26 cellular contexts compared by ENCODE assay signal in the genomic region with DNA sequence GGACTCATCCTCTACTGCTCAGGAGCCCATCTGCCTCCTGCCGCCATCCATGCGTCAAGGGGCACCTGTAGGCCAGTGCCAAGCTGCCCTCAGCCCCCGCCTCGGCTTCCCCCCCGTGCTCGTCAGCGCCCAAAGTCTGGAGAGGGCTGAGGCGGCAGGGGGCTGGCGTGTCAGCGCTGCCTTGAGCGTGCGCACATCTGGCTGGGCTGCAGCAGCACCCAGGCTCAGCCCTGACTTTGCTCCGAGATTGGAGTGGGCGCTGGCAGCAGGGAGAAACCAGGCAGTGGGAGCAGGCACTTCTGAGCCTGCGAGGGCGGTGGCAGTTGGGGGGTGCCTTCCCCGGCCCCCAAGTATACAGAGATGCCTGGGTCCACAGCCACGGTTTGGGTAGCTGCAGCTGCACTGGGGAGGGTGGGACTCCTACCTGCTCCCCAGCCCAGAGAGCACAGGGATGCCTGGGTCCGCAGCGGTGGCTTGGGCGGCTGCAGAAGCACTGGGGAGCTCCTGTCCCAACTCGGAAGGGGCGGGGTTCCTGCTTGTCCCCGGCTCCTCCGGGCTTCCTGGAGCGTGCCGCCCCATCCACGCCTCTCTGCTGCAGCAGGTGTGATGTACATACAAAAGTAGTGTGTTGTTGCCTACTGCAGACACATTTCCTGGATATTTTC.
"Had no signal": no experiment of that assay in that cellular context is flagged by ENCODE, and none has a peak within 500 bp of the region (broad histone marks: within the 10 kb centered on the region; RNA-seq: fewer than 3 reads in every experiment).

No MANE protein-coding gene starts in this region.

- ATAC-seq: activated CD4-positive, CD25-positive, alpha-beta regulatory T cell treated with anti-CD3 and anti-CD28 coated beads, Interleukin-2, amount 50 U/mL, for 24 hours; activated T-cell treated with anti-CD3 and anti-CD28 coated beads, Interleukin-2, amount 50 U/mL, for 4 hours; activated T-helper 17 cell treated with anti-CD3 and anti-CD28 coated beads, Interleukin-2, amount 50 U/mL, for 72 hours; Panc1 had no signal

- H3K4me3 ChIP-seq: cardiac muscle cell, MG63, SJCRH30 had no signal

- H3K9me3 Mint-ChIP-seq: activated naive CD4-positive, alpha-beta T cell treated with anti-CD3 and anti-CD28 coated beads for 36 hours; activated T-cell treated with anti-CD3 and anti-CD28 coated beads, Interleukin-2, amount 50 U/mL, for 4 hours; activated T-helper 17 cell treated with anti-CD3 and anti-CD28 coated beads, Interleukin-2, amount 50 U/mL, for 72 hours had no signal

- H3K27ac ChIP-seq: brain microvascular endothelial cell, cardiac muscle cell, KMS-11, SJCRH30 had no signal

- H3K9me3 ChIP-seq: MG63, SJCRH30, SK-N-SH had no signal

- H3K27me3 Mint-ChIP-seq: activated naive CD8-positive, alpha-beta T cell; activated T-helper 17 cell treated with anti-CD3 and anti-CD28 coated beads, Interleukin-2, amount 50 U/mL, for 72 hours had no signal

- DNase-seq: activated CD4-positive, alpha-beta T cell treated with anti-CD3 and anti-CD28 coated beads for 4 hours; activated CD4-positive, alpha-beta T cell treated with anti-CD3 and anti-CD28 coated beads, Interleukin-2, amount 50 U/mL, for 48 hours; activated gamma-delta T cell; activated naive CD4-positive, alpha-beta T cell treated with anti-CD3 and anti-CD28 coated beads for 36 hours; activated T-cell treated with anti-CD3 and anti-CD28 coated beads, Interleukin-2, amount 50 U/mL, for 4 hours; amygdala; brain microvascular endothelial cell; MG63; NCI-H1092 treated with DMSO at 0.1 percent for 48 hours; NCI-H1436; NCI-H187; NCI-H2081; NCI-H510A treated with DMSO at 0.1 percent for 48 hours; NCI-H69; NK-92 treated with Interleukin-12 subunit alpha and Interleukin-12 subunit beta, amount 100 ng/mL, for 24 hours; OCI-M1; Right ventricle myocardium superior; SJCRH30; SK-N-SH had no signal

- H3K4me3 Mint-ChIP-seq: activated naive CD4-positive, alpha-beta T cell treated with anti-CD3 and anti-CD28 coated beads for 36 hours; activated naive CD8-positive, alpha-beta T cell; activated T-cell treated with anti-CD3 and anti-CD28 coated beads, Interleukin-2, amount 50 U/mL, for 4 hours; activated T-helper 17 cell treated with anti-CD3 and anti-CD28 coated beads, Interleukin-2, amount 50 U/mL, for 72 hours; T-helper 2 cell treated with Interferon-gamma antibody and Interleukin-4, amounts not matched to agents 5 μg/mL and 100 μg/mL, for 36 hours had no signal

- H3K27me3 ChIP-seq: brain microvascular endothelial cell, cardiac muscle cell, MG63, SJCRH30 had no signal

- H3K9ac ChIP-seq: KMS-11, SK-N-SH had no signal

- H3K27ac Mint-ChIP-seq: activated naive CD4-positive, alpha-beta T cell treated with anti-CD3 and anti-CD28 coated beads for 36 hours; activated naive CD8-positive, alpha-beta T cell; activated T-helper 17 cell treated with anti-CD3 and anti-CD28 coated beads, Interleukin-2, amount 50 U/mL, for 72 hours; T-helper 2 cell treated with Interferon-gamma antibody and Interleukin-4, amounts not matched to agents 5 μg/mL and 100 μg/mL, for 36 hours had no signal

- H3K4me2 ChIP-seq: KMS-11, SK-N-SH had no signal

- H3K4me1 ChIP-seq: SJCRH30 had no signal
